Comparison of ENCODE assay signal across 7 cellular contexts in the genomic region with DNA sequence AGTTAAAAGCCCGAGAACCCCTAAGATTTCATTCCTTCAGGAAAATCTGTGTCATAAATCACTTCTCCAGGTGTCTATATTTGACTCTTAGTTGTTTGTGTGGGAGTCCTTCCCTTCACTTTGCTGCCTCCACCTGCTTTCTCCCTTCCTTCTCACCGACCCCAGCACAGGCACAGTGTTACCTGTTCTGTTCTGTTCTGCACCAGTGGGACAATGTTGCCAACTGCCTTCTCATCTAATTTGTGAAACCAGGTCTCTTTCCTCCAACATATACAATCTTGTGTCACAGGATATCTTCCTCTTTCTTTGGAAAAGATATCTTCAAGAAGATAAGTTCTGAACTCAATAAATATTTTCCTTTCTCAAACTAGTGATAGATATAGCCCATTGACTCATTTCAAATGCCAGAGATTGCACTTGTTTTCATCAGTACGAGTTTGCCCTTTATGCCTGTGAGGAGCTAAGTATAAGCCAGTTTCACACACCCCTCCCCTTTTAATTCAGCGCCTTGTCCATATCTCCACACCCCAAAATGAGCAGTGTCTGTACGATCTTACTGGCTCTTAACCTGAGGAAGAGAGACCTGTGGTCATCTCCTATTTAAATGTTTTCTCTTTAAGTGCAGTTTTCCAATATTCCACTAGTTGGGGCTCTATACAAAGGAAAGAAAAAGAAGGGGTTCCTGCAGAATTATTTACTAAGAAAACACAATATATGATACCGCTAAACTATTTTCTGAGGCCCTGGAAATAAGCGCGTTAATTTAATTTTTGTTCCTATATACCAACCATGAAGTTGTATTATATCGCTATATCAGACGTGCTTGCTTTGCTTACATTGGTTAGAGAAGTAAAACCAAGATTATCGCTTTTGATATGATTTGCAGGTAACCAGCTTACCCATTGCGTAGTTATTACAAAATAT.
DNase-seq lines count a peak whose midpoint lies in the region; ATAC-seq, FAIRE-seq and TF ChIP-seq lines count a peak whose summit lies in the region.

No MANE protein-coding gene starts in this region.

- WGBS in GM12878 (ENCODE audit: insufficient coverage, insufficient replicate concordance, low lambda C conversion rate, missing lambda C conversion rate) = 17% methylated on average over 12 of the region's 12 CpGs

- no peaks in the 10 kb centered on the region for H3K9me3 Mint-ChIP-seq in activated naive CD4-positive, alpha-beta T cell treated with anti-CD3 and anti-CD28 coated beads, Interleukin-2, amount 10 ng/mL, durations not matched to agents 7 days and 5 days

- H3K79me2 ChIP-seq in GM12878 (ENCODE audit: control insufficient read depth, insufficient read depth, low read length) = no peaks in the 10 kb centered on the region

- no peaks in the 10 kb centered on the region for H3K36me3 ChIP-seq in GM12878 (ENCODE audit: control insufficient read depth in 2 of 2, insufficient read depth in 2 of 2, low read length in 1 of 2)
- no peaks in the 10 kb centered on the region for H3K36me3 ChIP-seq in thoracic aorta

- peaks cover 6% of the 10 kb centered on the region; the same call in 2 of the 3 replicates for H3K9me3 ChIP-seq in GM12878 (replicated peaks; ENCODE audit: control insufficient read depth, insufficient read depth, low read length)
- no peaks in the 10 kb centered on the region for H3K9me3 ChIP-seq in thoracic aorta

- no peak overlapping the region for H3K4me3 Mint-ChIP-seq in activated naive CD4-positive, alpha-beta T cell treated with anti-CD3 and anti-CD28 coated beads, Interleukin-2, amount 10 ng/mL, durations not matched to agents 7 days and 5 days

- POLR2A ChIA-PET in GM12878 (lab: Charles Lee) = interaction anchor here (0.6 to 4.9 kb wide), 5 partner anchors 9 to 162 kb away, joined by 3 to 47 read pairs (median 3); no protein-coding TSS in a partner anchor

- peaks cover 20% of the 10 kb centered on the region for H3K27me3 Mint-ChIP-seq in activated naive CD4-positive, alpha-beta T cell treated with anti-CD3 and anti-CD28 coated beads, Interleukin-2, amount 10 ng/mL, durations not matched to agents 7 days and 5 days

- no TSS peak for BruUV-seq in GM12878 (replicated peaks; lab: Mats Ljungman, UMichigan)

- peak overlapping the region; percentile 47 for H3K4me2 ChIP-seq in GM12878 (ENCODE audit: control insufficient read depth, insufficient read depth)

- peak in 1 of 2 experiments; percentile 50; a peak in 2 of 4 replicates for TF ChIP-seq EP300 in GM12878 (IDR thresholded peaks at IDR 0.05; ENCODE audit: borderline replicate concordance in 1 of 2, control insufficient read depth in 1 of 2, low read depth in 2 of 2, low read length in 2 of 2)

- H4K20me1 ChIP-seq in GM12878 (ENCODE audit: control insufficient read depth, insufficient read depth) = no peaks in the 10 kb centered on the region

- no peak overlapping the region for H3K27ac Mint-ChIP-seq in activated naive CD4-positive, alpha-beta T cell treated with anti-CD3 and anti-CD28 coated beads, Interleukin-2, amount 10 ng/mL, durations not matched to agents 7 days and 5 days

- TF ChIP-seq CTCF in GM12878 (IDR thresholded peaks at IDR 0.05 in 2 of 3, conservative IDR thresholded peaks at IDR 0.05 in 1 of 3; ENCODE audit: control insufficient read depth in 2 of 3, extremely low read depth in 1 of 3, insufficient read depth in 1 of 3, low read depth in 3 of 3, low read length in 3 of 3) (peak; percentile 80 to 84 (median 82)), thoracic aorta (IDR thresholded peaks at IDR 0.05) (peak; percentile 81)

- peak overlapping the region; percentile 8; the same call in 1 of the 2 replicates for H3K27ac ChIP-seq in GM12878 (ENCODE audit: control insufficient read depth, insufficient read depth)
- H3K27ac ChIP-seq in thoracic aorta = no peak overlapping the region

- no peak for FAIRE-seq in GM12878 (lab: Jason Lieb, UNC)

- in situ Hi-C loops in GM12878 (cut with MboI) = loop anchor here (5.0 kb wide), 3 partner anchors 163 to 818 kb away; no protein-coding TSS in a partner anchor

- ATAC-seq in HG02885 (IDR thresholded peaks at IDR 0.05; ENCODE audit: poor library complexity, unreplicated experiment) = peak; percentile 46
- ATAC-seq in GM12878 = peak; percentile 64
- ATAC-seq in thoracic aorta (ENCODE audit: insufficient number of reproducible peaks, low FRiP score, low read depth) = no peak

- SMC1A ChIA-PET in GM12878 (lab: Charles Lee; ENCODE audit: uncharacterized antibody, unreplicated experiment) = interaction anchor here (0.6 to 8.2 kb wide), 27 partner anchors 10 to 850 kb away, joined by 3 to 100 read pairs (median 5); partner anchors contain the start of gene PRDM1

- TF ChIP-seq RAD21 in GM12878 (IDR thresholded peaks at IDR 0.05; ENCODE audit: insufficient read depth, low read depth, low read length) = peak; percentile 96

- TF ChIP-seq POLR2A in GM12878 (IDR thresholded peaks at IDR 0.05; ENCODE audit: low read depth, low read length) = no peak

- H3K27me3 ChIP-seq in GM12878 (replicated peaks in 1 of 2; ENCODE audit: control insufficient read depth in 2 of 2, insufficient read depth in 2 of 2, low read length in 1 of 2) (no peaks in the 10 kb centered on the region), thoracic aorta (replicated peaks; ENCODE audit: insufficient read depth) (no peaks in the 10 kb centered on the region)

- H2AFZ ChIP-seq in GM12878 (ENCODE audit: control insufficient read depth, low read depth, low read length) = peak overlapping the region; percentile 56

- RAD21 ChIA-PET in GM12878 (lab: Charles Lee; ENCODE audit: unreplicated experiment) = interaction anchor here (0.6 to 8.9 kb wide), 17 partner anchors 9 to 817 kb away, joined by 3 to 184 read pairs (median 9); partner anchors contain the start of gene PRDM1

- no peaks in the 10 kb centered on the region for H3K36me3 Mint-ChIP-seq in activated naive CD4-positive, alpha-beta T cell treated with anti-CD3 and anti-CD28 coated beads, Interleukin-2, amount 10 ng/mL, durations not matched to agents 7 days and 5 days

- H3K4me1 ChIP-seq in GM12878 (ENCODE audit: control insufficient read depth, insufficient read depth, low read length) = peaks cover 50% of the 10 kb centered on the region
- H3K4me1 ChIP-seq in thoracic aorta (ENCODE audit: control insufficient read depth in 1 of 2, low read depth in 2 of 2) = peaks cover 8 to 10% of the 10 kb centered on the region in 2 donors

- intact Hi-C loops in GM12878 (cut with micrococcal nuclease; ENCODE audit: unreplicated experiment) = loop anchor here (1.0 to 10.0 kb wide), 11 partner anchors 116 to 1038 kb away; partner anchors contain the start of gene PRDM1

- H3K4me3 ChIP-seq in GM12878 = no peak overlapping the region
- no peak overlapping the region for H3K4me3 ChIP-seq in thoracic aorta

- CTCF ChIA-PET in GM12878 (lab: Yijun Ruan, JAX) = interaction anchor here (0.8 to 7.5 kb wide), 25 partner anchors 8 to 855 kb away, joined by 3 to 112 read pairs (median 4); partner anchors contain the start of gene PRDM1
- CTCF ChIA-PET in activated naive CD4-positive, alpha-beta T cell treated with anti-CD3 and anti-CD28 coated beads, Interleukin-2, amount 10 ng/mL, durations not matched to agents 7 days and 5 days (lab: Charles Lee) = interaction anchor here (0.8 to 2.5 kb wide), 13 partner anchors 8 to 818 kb away, joined by 3 to 11 read pairs (median 4); no protein-coding TSS in a partner anchor

- peaks cover 32% of the 10 kb centered on the region for H3K4me1 Mint-ChIP-seq in activated naive CD4-positive, alpha-beta T cell treated with anti-CD3 and anti-CD28 coated beads, Interleukin-2, amount 10 ng/mL, durations not matched to agents 7 days and 5 days

- peak; percentile 40 for DNase-seq in GM04504 (ENCODE audit: low read depth)
- DNase-seq in NCI-H748 (lab: John Stamatoyannopoulos, UW; ENCODE audit: unreplicated experiment) = peak; percentile 75
- no peak for DNase-seq in GM12878 (ENCODE audit: low read depth, low spot score)
- peak; percentile 14 for DNase-seq in kidney glomerular epithelial cell (lab: John Stamatoyannopoulos, UW)
- no peak for DNase-seq in thoracic aorta (ENCODE audit: low spot score)
- no peak for DNase-seq in activated naive CD4-positive, alpha-beta T cell treated with anti-CD3 and anti-CD28 coated beads, Interleukin-2, amount 10 ng/mL, durations not matched to agents 7 days and 5 days

- no peak overlapping the region for H3K9ac ChIP-seq in GM12878 (ENCODE audit: control insufficient read depth, insufficient read depth, low read length)

TF ChIP-seq in GM12878, 131 proteins besides CTCF, POLR2A, EP300 and RAD21 (continues in another document):
- TF ChIP-seq SKIL (IDR thresholded peaks at IDR 0.05; ENCODE audit: low read depth, poor library complexity, severe bottlenecking) (peak; percentile 21), JUNB (IDR thresholded peaks at IDR 0.05) (peak; percentile 8; the same call in 1 of the 2 replicates), STAT1 (conservative IDR thresholded peaks at IDR 0.05) (no peak), ZNF24 (IDR thresholded peaks at IDR 0.05) (0 out of 2 replicates have a peak, but pooled peaks have one; percentile 22), CBFB (IDR thresholded peaks at IDR 0.05; ENCODE audit: low read depth) (0 out of 2 replicates have a peak, but pooled peaks have one; percentile 45), ZNF217 (IDR thresholded peaks at IDR 0.05) (peak; percentile 82; the same call in 1 of the 2 replicates), SMARCA5 (IDR thresholded peaks at IDR 0.05) (peak; percentile 47), CBX3 (IDR thresholded peaks at IDR 0.05; ENCODE audit: borderline replicate concordance, low read depth) (no peak), MEF2A (IDR thresholded peaks at IDR 0.05; ENCODE audit: insufficient read depth, low read depth, low read length) (0 out of 2 replicates have a peak, but pooled peaks have one; percentile 60), SIN3A (IDR thresholded peaks at IDR 0.05; ENCODE audit: low read depth, low read length) (no peak), RB1 (IDR thresholded peaks at IDR 0.05; ENCODE audit: borderline replicate concordance) (0 out of 2 replicates have a peak, but pooled peaks have one; percentile 52), SMC3 (IDR thresholded peaks at IDR 0.05; ENCODE audit: borderline replicate concordance, low read length) (peak; percentile 90)

Comparison
In these comparisons a context has a peak if more than half of its experiments do, and no peak if none do; other contexts are left out.
1. DNase-seq: peak in GM04504 (single experiment), NCI-H748 (single experiment) and kidney glomerular epithelial cell (single experiment); none in GM12878 (single experiment), thoracic aorta (single experiment) and activated naive CD4-positive, alpha-beta T cell treated with anti-CD3 and anti-CD28 coated beads, Interleukin-2, amount 10 ng/mL, durations not matched to agents 7 days and 5 days (single experiment).